ENCODE assay signal across 34 cellular contexts in the genomic region with DNA sequence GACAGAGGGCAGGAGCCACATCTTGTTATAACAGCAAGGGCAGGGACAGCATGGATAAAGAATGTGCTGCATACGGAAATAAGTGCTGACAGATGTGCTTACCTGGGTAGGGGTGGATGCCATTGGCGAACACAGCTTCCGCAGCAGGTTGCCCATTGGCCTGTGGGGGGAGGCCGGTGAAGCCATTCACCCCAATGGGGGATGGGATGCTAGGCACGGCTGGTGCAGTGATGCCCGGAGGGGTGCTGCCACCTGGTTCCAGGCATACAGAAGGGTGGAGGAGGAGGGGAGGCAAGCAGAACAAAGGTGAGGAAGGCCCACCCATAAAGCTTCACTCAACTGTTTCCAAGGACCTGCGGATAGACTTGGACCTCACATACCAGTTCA.
"Had no signal": no experiment of that assay in that cellular context is flagged by ENCODE, and none has a peak within 500 bp of the region (broad histone marks: within the 10 kb centered on the region; RNA-seq: fewer than 3 reads in every experiment).

No MANE protein-coding gene starts in this region.

- H3K4me3 ChIP-seq: adrenal gland, ascending aorta, body of pancreas, breast epithelium, cardiac muscle cell had no signal

- H3K36me3 ChIP-seq: adrenal gland, ascending aorta, brain microvascular endothelial cell, breast epithelium, cardiac muscle cell had no signal

- H3K4me3 Mint-ChIP-seq: activated naive CD4-positive, alpha-beta T cell treated with anti-CD3 and anti-CD28 coated beads for 36 hours; activated naive CD4-positive, alpha-beta T cell treated with anti-CD3 and anti-CD28 coated beads, Interleukin-2, amount 10 ng/mL, durations not matched to agents 7 days and 5 days; activated naive CD4-positive, alpha-beta T cell treated with anti-CD3 and anti-CD28 coated beads, Interleukin-2, amount 50 U/mL, for 24 hours; activated naive CD8-positive, alpha-beta T cell; activated naive CD8-positive, alpha-beta T cell treated with anti-CD3 and anti-CD28 coated beads for 36 hours; activated naive CD8-positive, alpha-beta T cell treated with anti-CD3 and anti-CD28 coated beads, Interleukin-2, amount 10 ng/mL, durations not matched to agents 7 days and 5 days; activated naive CD8-positive, alpha-beta T cell treated with anti-CD3 and anti-CD28 coated beads, Interleukin-2, amount 50 U/mL, for 24 hours; activated T-cell treated with anti-CD3 and anti-CD28 coated beads, Interleukin-2, amount 50 U/mL, for 24 hours; activated T-cell treated with anti-CD3 and anti-CD28 coated beads, Interleukin-2, amount 50 U/mL, for 4 hours; activated T-cell treated with anti-CD3 and anti-CD28 coated beads, Interleukin-2, amount 50 U/mL, for 72 hours; activated T-helper 1 cell treated with anti-CD3 and anti-CD28 coated beads, Interleukin-12 subunit alpha, Interleukin-12 subunit beta, Interleukin-2, Interleukin-4 antibody, amounts not matched to agents 30 ng/mL and 10 ng/mL and 1 ng/mL, durations not matched to agents 14 hours and 24 hours and 36 hours; activated T-helper 17 cell treated with anti-CD3 and anti-CD28 coated beads, Interleukin-2, amount 50 U/mL, for 72 hours; brain; central memory CD8-positive, alpha-beta T cell had no signal

- H3K4me1 Mint-ChIP-seq: activated naive CD4-positive, alpha-beta T cell treated with anti-CD3 and anti-CD28 coated beads, Interleukin-2, amount 10 ng/mL, durations not matched to agents 7 days and 5 days; activated naive CD8-positive, alpha-beta T cell treated with anti-CD3 and anti-CD28 coated beads for 36 hours; activated naive CD8-positive, alpha-beta T cell treated with anti-CD3 and anti-CD28 coated beads, Interleukin-2, amount 10 ng/mL, durations not matched to agents 7 days and 5 days; activated naive CD8-positive, alpha-beta T cell treated with anti-CD3 and anti-CD28 coated beads, Interleukin-2, amount 50 U/mL, for 24 hours; activated T-helper 17 cell treated with anti-CD3 and anti-CD28 coated beads, Interleukin-2, amount 50 U/mL, for 72 hours; brain; central memory CD8-positive, alpha-beta T cell had no signal

- FAIRE-seq: astrocyte, bronchial epithelial cell had no signal

- H3K27ac ChIP-seq: adrenal gland, ascending aorta, body of pancreas, brain microvascular endothelial cell, breast epithelium, cardiac muscle cell had no signal

- H3K9me3 ChIP-seq: adrenal gland, ascending aorta, body of pancreas had no signal

- H3K9me3 Mint-ChIP-seq: activated naive CD4-positive, alpha-beta T cell treated with anti-CD3 and anti-CD28 coated beads for 36 hours; activated naive CD8-positive, alpha-beta T cell treated with anti-CD3 and anti-CD28 coated beads for 36 hours; activated naive CD8-positive, alpha-beta T cell treated with anti-CD3 and anti-CD28 coated beads, Interleukin-2, amount 50 U/mL, for 24 hours; activated T-cell treated with anti-CD3 and anti-CD28 coated beads, Interleukin-2, amount 50 U/mL, for 24 hours; activated T-helper 1 cell treated with anti-CD3 and anti-CD28 coated beads, Interleukin-12 subunit alpha, Interleukin-12 subunit beta, Interleukin-2, Interleukin-4 antibody, amounts not matched to agents 30 ng/mL and 10 ng/mL and 1 ng/mL, durations not matched to agents 14 hours and 24 hours and 36 hours; activated T-helper 2 cell treated with anti-CD3 and anti-CD28 coated beads, Interferon-gamma antibody, Interleukin-2, Interleukin-4, amounts not matched to agents 10 μg/mL and 5 μg/mL and 100 μg/mL, durations not matched to agents 14 hours and 24 hours and 36 hours had no signal

- H3K27ac Mint-ChIP-seq: activated naive CD4-positive, alpha-beta T cell treated with anti-CD3 and anti-CD28 coated beads for 36 hours; activated naive CD4-positive, alpha-beta T cell treated with anti-CD3 and anti-CD28 coated beads, Interleukin-2, amount 10 ng/mL, durations not matched to agents 7 days and 5 days; activated naive CD4-positive, alpha-beta T cell treated with anti-CD3 and anti-CD28 coated beads, Interleukin-2, amount 50 U/mL, for 24 hours; activated naive CD4-positive, alpha-beta T cell treated with anti-CD3 and anti-CD28 coated beads, Interleukin-2, amount 50 U/mL, for 72 hours; activated naive CD8-positive, alpha-beta T cell; activated naive CD8-positive, alpha-beta T cell treated with anti-CD3 and anti-CD28 coated beads for 36 hours; activated naive CD8-positive, alpha-beta T cell treated with anti-CD3 and anti-CD28 coated beads, Interleukin-2, amount 10 ng/mL, durations not matched to agents 7 days and 5 days; activated naive CD8-positive, alpha-beta T cell treated with anti-CD3 and anti-CD28 coated beads, Interleukin-2, amount 50 U/mL, for 24 hours; activated T-cell treated with anti-CD3 and anti-CD28 coated beads, Interleukin-2, amount 50 U/mL, for 24 hours; activated T-cell treated with anti-CD3 and anti-CD28 coated beads, Interleukin-2, amount 50 U/mL, for 72 hours; activated T-helper 1 cell treated with anti-CD3 and anti-CD28 coated beads, Interleukin-12 subunit alpha, Interleukin-12 subunit beta, Interleukin-2, Interleukin-4 antibody, amounts not matched to agents 30 ng/mL and 10 ng/mL and 1 ng/mL, durations not matched to agents 14 hours and 24 hours and 36 hours; activated T-helper 17 cell treated with anti-CD3 and anti-CD28 coated beads, Interleukin-2, amount 50 U/mL, for 72 hours; activated T-helper 2 cell treated with anti-CD3 and anti-CD28 coated beads, Interferon-gamma antibody, Interleukin-2, Interleukin-4, amounts not matched to agents 10 μg/mL and 5 μg/mL and 100 μg/mL, durations not matched to agents 14 hours and 24 hours and 36 hours; brain had no signal

- H3K27me3 ChIP-seq: ascending aorta, body of pancreas had no signal

- ATAC-seq: activated naive CD4-positive, alpha-beta T cell treated with anti-CD3 and anti-CD28 coated beads, Interleukin-2, amount 50 U/mL, for 72 hours; activated naive CD8-positive, alpha-beta T cell treated with anti-CD3 and anti-CD28 coated beads, Interleukin-2, amount 50 U/mL, for 24 hours; activated T-cell treated with anti-CD3 and anti-CD28 coated beads, Interleukin-2, amount 50 U/mL, for 4 hours; activated T-cell treated with anti-CD3 and anti-CD28 coated beads, Interleukin-2, amount 50 U/mL, for 72 hours; activated T-helper 17 cell treated with anti-CD3 and anti-CD28 coated beads, Interleukin-2, amount 50 U/mL, for 72 hours had no signal

- DNase-seq: activated effector memory CD4-positive, alpha-beta T cell treated with anti-CD3 and anti-CD28 coated beads, Interleukin-2, amount 50 U/mL, for 16 hours; activated effector memory CD4-positive, alpha-beta T cell treated with Interleukin-2 at 50 U/mL for 16 hours; activated gamma-delta T cell; activated gamma-delta T cell treated with Interleukin-2 at 50 U/mL for 16 hours; activated naive CD4-positive, alpha-beta T cell treated with anti-CD3 and anti-CD28 coated beads, Interleukin-2, amount 50 U/mL, for 16 hours; activated T-cell treated with anti-CD3 and anti-CD28 coated beads for 4 hours; activated T-cell treated with anti-CD3 and anti-CD28 coated beads, Interleukin-2, amount 50 U/mL, for 1 hour; activated T-cell treated with anti-CD3 and anti-CD28 coated beads, Interleukin-2, amount 50 U/mL, for 24 hours; activated T-cell treated with anti-CD3 and anti-CD28 coated beads, Interleukin-2, amount 50 U/mL, for 4 hours; aorta; central memory CD4-positive, alpha-beta T cell; cerebellar nuclear complex had no signal

- H3K4me1 ChIP-seq: adrenal gland, ascending aorta, breast epithelium had no signal

- H3K36me3 Mint-ChIP-seq: activated naive CD4-positive, alpha-beta T cell treated with anti-CD3 and anti-CD28 coated beads, Interleukin-2, amount 10 ng/mL, durations not matched to agents 7 days and 5 days; activated naive CD8-positive, alpha-beta T cell; activated naive CD8-positive, alpha-beta T cell treated with anti-CD3 and anti-CD28 coated beads for 36 hours; activated naive CD8-positive, alpha-beta T cell treated with anti-CD3 and anti-CD28 coated beads, Interleukin-2, amount 10 ng/mL, durations not matched to agents 7 days and 5 days had no signal
